17 cellular contexts compared by ENCODE assay signal in the genomic region with DNA sequence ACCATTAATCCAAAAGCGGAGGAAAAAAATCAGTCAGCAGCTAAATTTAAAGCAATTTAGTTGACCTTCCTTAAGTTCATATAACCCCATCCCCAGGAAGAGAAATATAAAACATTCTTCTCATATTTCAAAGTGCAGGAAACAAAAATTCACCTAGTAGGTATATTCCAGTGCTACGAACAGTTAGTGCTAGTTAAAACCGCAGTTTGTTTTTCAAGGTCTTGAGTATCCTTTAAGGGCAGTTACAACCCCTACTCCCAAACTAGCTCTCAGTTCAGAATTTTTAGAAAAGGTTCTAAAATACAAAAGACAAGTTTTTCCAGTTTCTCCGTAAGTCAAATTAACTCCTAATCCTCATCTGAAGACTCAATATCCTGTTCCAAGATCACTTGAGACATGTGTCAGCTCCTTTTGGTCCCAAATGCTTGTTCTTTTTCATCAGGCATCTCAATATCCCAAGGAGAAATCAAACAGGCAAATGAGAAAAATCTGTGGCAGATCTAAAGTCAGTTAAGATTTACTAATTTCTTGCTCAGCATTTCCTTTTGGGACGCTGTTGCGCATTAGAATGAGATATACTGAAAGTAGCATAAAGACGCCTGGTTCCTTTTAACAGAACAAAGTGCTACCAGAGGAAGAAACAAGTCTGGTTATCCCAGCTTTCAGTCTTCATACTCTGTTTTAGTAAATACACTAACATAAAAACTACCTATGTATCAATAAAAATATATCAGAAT. TPM values are rescaled to one million over a fixed set of nuclear protein-coding genes. Genes with fewer than 3 reads are reported as not detected.
DNase-seq lines count a peak whose midpoint lies in the region; ATAC-seq and TF ChIP-seq lines count a peak whose summit lies in the region.
"Had no signal": no experiment of that assay in that cellular context is flagged by ENCODE, and none has a peak within 500 bp of the region (broad histone marks: within the 10 kb centered on the region; RNA-seq: fewer than 3 reads in every experiment).

No MANE protein-coding gene starts in this region.

- H3K9me2 ChIP-seq in Loucy (replicated peaks; ENCODE audit: low read depth, low read length): no peaks in the 10 kb centered on the region

- no peaks in the 10 kb centered on the region for H3K27me3 ChIP-seq in Loucy (ENCODE audit: insufficient read depth, low read length, poor library complexity, severe bottlenecking)
- H3K27me3 ChIP-seq: body of pancreas had no signal

- H3K4me3 ChIP-seq in AG10803 (ENCODE audit: low read length): no peak overlapping the region
- no peak overlapping the region for H3K4me3 ChIP-seq in GM12875 (ENCODE audit: low read depth, low read length)
- peak overlapping the region; percentile 47 for H3K4me3 ChIP-seq in Loucy (ENCODE audit: low read length, poor library complexity, severe bottlenecking)
- H3K4me3 ChIP-seq: body of pancreas had no signal

- no peaks in the 10 kb centered on the region for H3K36me3 ChIP-seq in Loucy (ENCODE audit: insufficient read depth, low read length)

- DNase-seq in AG10803 (ENCODE audit: low read depth) (peak; percentile 18), fibroblast of gingiva (ENCODE audit: low read depth) (peak; percentile 7), cortex of kidney (lab: John Stamatoyannopoulos, UW) (no peak)
- no peak for DNase-seq in activated naive CD8-positive, alpha-beta T cell treated with anti-CD3 and anti-CD28 coated beads for 36 hours
- no peak for DNase-seq in stimulated activated CD4-positive, alpha-beta T cell treated with anti-CD3 and anti-CD28 coated beads, Interleukin-12 subunit alpha, Interleukin-12 subunit beta, amount 100 ng/mL, for 4 hours
- DNase-seq: activated CD4-positive, alpha-beta T cell treated with anti-CD3 and anti-CD28 coated beads for 4 hours; body of pancreas; erythroblast; GOT3; NCI-H2081 treated with DMSO at 0.1 percent for 48 hours; NCI-H524; retina had no signal

- no peaks in the 10 kb centered on the region for H3K9me3 Mint-ChIP-seq in activated naive CD8-positive, alpha-beta T cell treated with anti-CD3 and anti-CD28 coated beads for 36 hours
- H3K9me3 Mint-ChIP-seq: activated naive CD4-positive, alpha-beta T cell treated with anti-CD3 and anti-CD28 coated beads, Interleukin-2, amount 50 U/mL, for 72 hours; neural crest cell had no signal

- no peak; the same call in 1 of the 2 replicates for TF ChIP-seq CTCF in AG10803 (conservative IDR thresholded peaks at IDR 0.05; ENCODE audit: low read length)
- 0 out of 2 replicates have a peak, but pooled peaks have one; percentile 2 for TF ChIP-seq CTCF in GM12875 (IDR thresholded peaks at IDR 0.05; ENCODE audit: borderline replicate concordance, insufficient read depth, low read depth, low read length)
- TF ChIP-seq CTCF in Loucy (conservative IDR thresholded peaks at IDR 0.05; ENCODE audit: low read length): no peak

- no peak overlapping the region for H3K27ac Mint-ChIP-seq in activated naive CD8-positive, alpha-beta T cell treated with anti-CD3 and anti-CD28 coated beads for 36 hours
- H3K27ac Mint-ChIP-seq: activated naive CD4-positive, alpha-beta T cell treated with anti-CD3 and anti-CD28 coated beads, Interleukin-2, amount 50 U/mL, for 72 hours had no signal

- no peak overlapping the region for H2AFZ ChIP-seq in Loucy (ENCODE audit: low read length)

- no peak for TF ChIP-seq POLR2A in GM18505 (IDR thresholded peaks at IDR 0.05; ENCODE audit: borderline replicate concordance, extremely low read depth, insufficient read depth, insufficient read length)

- H3K4me1 Mint-ChIP-seq in activated naive CD8-positive, alpha-beta T cell treated with anti-CD3 and anti-CD28 coated beads for 36 hours: peaks cover 22% of the 10 kb centered on the region

- peaks cover 5% of the 10 kb centered on the region; the same call in 1 of the 2 replicates for H3F3A ChIP-seq in Loucy (ENCODE audit: low read depth)

- no peaks in the 10 kb centered on the region for H4K20me1 ChIP-seq in Loucy (ENCODE audit: insufficient read depth, low read length, poor library complexity, severe bottlenecking)

- peak overlapping the region; percentile 66 for H3K4me2 ChIP-seq in Loucy (ENCODE audit: low read depth, low read length, poor library complexity, severe bottlenecking)

- no peaks in the 10 kb centered on the region for H3K27me3 Mint-ChIP-seq in activated naive CD8-positive, alpha-beta T cell treated with anti-CD3 and anti-CD28 coated beads for 36 hours

- H3K36me3 Mint-ChIP-seq in activated naive CD8-positive, alpha-beta T cell treated with anti-CD3 and anti-CD28 coated beads for 36 hours: peaks cover 1% of the 10 kb centered on the region
- H3K36me3 Mint-ChIP-seq: activated naive CD4-positive, alpha-beta T cell treated with anti-CD3 and anti-CD28 coated beads, Interleukin-2, amount 50 U/mL, for 72 hours had no signal

- H3K4me3 Mint-ChIP-seq in activated naive CD8-positive, alpha-beta T cell treated with anti-CD3 and anti-CD28 coated beads for 36 hours: no peak overlapping the region
- H3K4me3 Mint-ChIP-seq: neural crest cell had no signal

- H3K9me3 ChIP-seq in Loucy (ENCODE audit: insufficient read depth, low read depth, low read length): no peaks in the 10 kb centered on the region
- H3K9me3 ChIP-seq: body of pancreas had no signal

- H3K79me2 ChIP-seq in Loucy (ENCODE audit: insufficient read depth, low read length): peaks cover 36% of the 10 kb centered on the region

- ATAC-seq in GM18505 (IDR thresholded peaks at IDR 0.05; ENCODE audit: unreplicated experiment): no peak
- ATAC-seq: body of pancreas had no signal

- peak overlapping the region; percentile 53 for H3K9ac ChIP-seq in Loucy (ENCODE audit: low read depth, low read length, poor library complexity, severe bottlenecking)

- peaks cover 55% of the 10 kb centered on the region for H3K4me1 ChIP-seq in Loucy (ENCODE audit: insufficient read depth, low read length, poor library complexity, severe bottlenecking)

RNA-seq across cellular contexts. Expression of a gene that starts 51.8 kb away (rescaled TPM):
- total RNA-seq in activated naive CD8-positive, alpha-beta T cell treated with anti-CD3 and anti-CD28 coated beads for 36 hours: 1 to 10 TPM; 2.8 to 3.4 TPM

Comparison
In these comparisons a context has a peak if more than half of its experiments do, and no peak if none do; other contexts are left out.
1. DNase-seq: peak in AG10803 (single experiment) and fibroblast of gingiva (single experiment); none in activated naive CD8-positive, alpha-beta T cell treated with anti-CD3 and anti-CD28 coated beads for 36 hours (single experiment), stimulated activated CD4-positive, alpha-beta T cell treated with anti-CD3 and anti-CD28 coated beads, Interleukin-12 subunit alpha, Interleukin-12 subunit beta, amount 100 ng/mL, for 4 hours (single experiment) and cortex of kidney (single experiment).